In genomic region chr21:40563845-40564717, GRCh38 we compare ENCODE assay signal across 23 cellular contexts.
"Had no signal": no experiment of that assay in that cellular context is flagged by ENCODE, and none has a peak within 500 bp of the region (broad histone marks: within the 10 kb centered on the region; RNA-seq: fewer than 3 reads in every experiment).

No MANE protein-coding gene starts in this region.

- H3K4me1 ChIP-seq: body of pancreas, foreskin keratinocyte, sigmoid colon, stomach, testis, upper lobe of left lung had no signal

- FAIRE-seq: keratinocyte had no signal

- H3K27ac Mint-ChIP-seq: activated CD8-positive, alpha-beta T cell treated with anti-CD3 and anti-CD28 coated beads for 36 hours; activated naive CD8-positive, alpha-beta T cell treated with anti-CD3 and anti-CD28 coated beads, Interleukin-2, amount 10 ng/mL, durations not matched to agents 7 days and 5 days; activated T-helper 17 cell treated with anti-CD3 and anti-CD28 coated beads, Interleukin-2, amount 50 U/mL, for 72 hours; effector memory CD8-positive, alpha-beta T cell; naive thymus-derived CD8-positive, alpha-beta T cell; stimulated activated effector memory CD8-positive, alpha-beta T cell treated with anti-CD3 and anti-CD28 coated beads, Interleukin-12 subunit alpha, Interleukin-12 subunit beta, amount 100 ng/mL, for 72 hours; T-helper 2 cell treated with Interferon-gamma antibody and Interleukin-4, amounts not matched to agents 5 μg/mL and 100 μg/mL, for 36 hours; WTC11 had no signal

- H3K27ac ChIP-seq: body of pancreas, foreskin keratinocyte, sigmoid colon, stomach, testis, upper lobe of left lung had no signal

- H3K4me1 Mint-ChIP-seq: activated naive CD8-positive, alpha-beta T cell treated with anti-CD3 and anti-CD28 coated beads, Interleukin-2, amount 10 ng/mL, durations not matched to agents 7 days and 5 days; activated T-helper 17 cell treated with anti-CD3 and anti-CD28 coated beads, Interleukin-2, amount 50 U/mL, for 72 hours; naive thymus-derived CD8-positive, alpha-beta T cell; stimulated activated effector memory CD8-positive, alpha-beta T cell treated with anti-CD3 and anti-CD28 coated beads, Interleukin-12 subunit alpha, Interleukin-12 subunit beta, amount 100 ng/mL, for 72 hours had no signal

- H3K36me3 ChIP-seq: sigmoid colon, stomach, upper lobe of left lung had no signal

- H3K36me3 Mint-ChIP-seq: activated naive CD8-positive, alpha-beta T cell treated with anti-CD3 and anti-CD28 coated beads, Interleukin-2, amount 10 ng/mL, durations not matched to agents 7 days and 5 days; naive thymus-derived CD8-positive, alpha-beta T cell; stimulated activated effector memory CD8-positive, alpha-beta T cell treated with anti-CD3 and anti-CD28 coated beads, Interleukin-12 subunit alpha, Interleukin-12 subunit beta, amount 100 ng/mL, for 72 hours; WTC11 had no signal

- ATAC-seq: activated CD8-positive, alpha-beta T cell treated with anti-CD3 and anti-CD28 coated beads for 36 hours; activated T-helper 17 cell treated with anti-CD3 and anti-CD28 coated beads, Interleukin-2, amount 50 U/mL, for 72 hours; body of pancreas; effector memory CD8-positive, alpha-beta T cell; foreskin keratinocyte; left ventricle myocardium superior; naive thymus-derived CD8-positive, alpha-beta T cell; stimulated activated effector memory CD8-positive, alpha-beta T cell treated with anti-CD3 and anti-CD28 coated beads, Interleukin-12 subunit alpha, Interleukin-12 subunit beta, amount 100 ng/mL, for 72 hours; WTC11 had no signal

- H3K4me3 ChIP-seq: body of pancreas, sigmoid colon, stomach, testis, upper lobe of left lung had no signal

- H3K4me3 Mint-ChIP-seq: activated CD8-positive, alpha-beta T cell treated with anti-CD3 and anti-CD28 coated beads for 36 hours; activated naive CD8-positive, alpha-beta T cell treated with anti-CD3 and anti-CD28 coated beads, Interleukin-2, amount 10 ng/mL, durations not matched to agents 7 days and 5 days; activated T-helper 17 cell treated with anti-CD3 and anti-CD28 coated beads, Interleukin-2, amount 50 U/mL, for 72 hours; effector memory CD8-positive, alpha-beta T cell; naive thymus-derived CD8-positive, alpha-beta T cell; stimulated activated effector memory CD8-positive, alpha-beta T cell treated with anti-CD3 and anti-CD28 coated beads, Interleukin-12 subunit alpha, Interleukin-12 subunit beta, amount 100 ng/mL, for 72 hours; T-helper 2 cell treated with Interferon-gamma antibody and Interleukin-4, amounts not matched to agents 5 μg/mL and 100 μg/mL, for 36 hours; WTC11 had no signal

- H3K9me3 Mint-ChIP-seq: activated CD8-positive, alpha-beta T cell treated with anti-CD3 and anti-CD28 coated beads for 36 hours; WTC11 had no signal

- H3K9me3 ChIP-seq: body of pancreas, sigmoid colon, stomach, testis, upper lobe of left lung had no signal

- DNase-seq: activated CD4-positive, alpha-beta T cell treated with anti-CD3 and anti-CD28 coated beads for 48 hours; activated CD8-positive, alpha-beta T cell treated with anti-CD3 and anti-CD28 coated beads for 36 hours; activated naive CD4-positive, alpha-beta T cell; activated naive CD8-positive, alpha-beta T cell treated with anti-CD3 and anti-CD28 coated beads, Interleukin-2, amount 10 ng/mL, durations not matched to agents 7 days and 5 days; activated T-cell treated with anti-CD3 and anti-CD28 coated beads, Interleukin-2, amount 50 U/mL, for 1 hour; amygdala; effector memory CD8-positive, alpha-beta T cell; foreskin keratinocyte; glutamatergic neuron; left ventricle myocardium superior; mesendoderm; naive thymus-derived CD8-positive, alpha-beta T cell; sigmoid colon; stimulated activated CD4-positive, alpha-beta T cell treated with anti-CD3 and anti-CD28 coated beads, Interleukin-4, amount 100 ng/mL, for 24 hours; stomach; testis; upper lobe of left lung had no signal

- H3K27me3 Mint-ChIP-seq: activated CD8-positive, alpha-beta T cell treated with anti-CD3 and anti-CD28 coated beads for 36 hours; activated naive CD8-positive, alpha-beta T cell treated with anti-CD3 and anti-CD28 coated beads, Interleukin-2, amount 10 ng/mL, durations not matched to agents 7 days and 5 days; activated T-helper 17 cell treated with anti-CD3 and anti-CD28 coated beads, Interleukin-2, amount 50 U/mL, for 72 hours; effector memory CD8-positive, alpha-beta T cell had no signal

- H3K27me3 ChIP-seq: body of pancreas, foreskin keratinocyte, sigmoid colon, testis, upper lobe of left lung had no signal
